8 cellular contexts compared by ENCODE assay signal in the genomic region with DNA sequence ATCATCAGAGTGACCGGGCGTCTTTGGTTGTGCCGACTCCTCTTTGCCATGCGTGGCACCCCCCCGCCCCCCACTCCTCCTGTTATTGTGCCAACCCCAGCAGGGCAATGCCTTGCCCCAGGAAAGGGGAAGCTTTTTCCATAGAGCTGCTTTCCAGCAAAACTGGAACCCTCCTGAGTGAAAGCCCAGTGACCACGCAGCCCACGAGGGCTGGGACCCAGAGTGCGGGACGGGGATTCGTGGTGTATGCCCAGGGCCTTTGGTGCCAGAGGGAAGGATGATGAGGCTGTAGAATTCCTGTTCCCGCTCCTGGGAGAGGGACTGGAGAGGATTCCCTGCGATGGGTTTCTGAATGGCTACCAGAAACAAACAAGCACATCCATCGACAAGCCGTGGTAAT.
DNase-seq lines count a peak whose midpoint lies in the region; ATAC-seq and TF ChIP-seq lines count a peak whose summit lies in the region.

No MANE protein-coding gene starts in this region.

- no peak for DNase-seq in heart left ventricle
- DNase-seq in Right ventricle myocardium superior, result no peak
- DNase-seq in ascending aorta (ENCODE audit: low spot score in 2 of 2), result no peak
- DNase-seq in uterus, result no peak
- DNase-seq in SHP77 treated with DMSO at 0.1 percent for 48 hours (lab: John Stamatoyannopoulos, UW), result no peak
- DNase-seq in AG20443 (ENCODE audit: low spot score), result no peak

- 43 to 56% (median 47%) methylated on average over 14 of the region's 14 CpGs for WGBS in heart left ventricle, 4 donors

- intact Hi-C loops in heart left ventricle (cut with DNase I), result no loop called here
- intact Hi-C loops in Right ventricle myocardium superior (cut with DNase I), result no loop called here
- intact Hi-C loops in ascending aorta (cut with DNase I), result no loop called here
- intact Hi-C loops in uterus (cut with DNase I; ENCODE audit: low total_unique reads), result no loop called here

- TF ChIP-seq CTCF in heart left ventricle (IDR thresholded peaks at IDR 0.05), result no peak
- TF ChIP-seq CTCF in ascending aorta (IDR thresholded peaks at IDR 0.05), result no peak
- no peak for TF ChIP-seq CTCF in uterus (IDR thresholded peaks at IDR 0.05)

- H3K36me3 ChIP-seq in heart left ventricle (no peaks in the 10 kb centered on the region), ascending aorta (no peaks in the 10 kb centered on the region), muscle layer of duodenum (ENCODE audit: control insufficient read depth in 1 of 2, insufficient read depth in 2 of 2, low read length in 2 of 2) (no peaks in the 10 kb centered on the region), uterus (no peaks in the 10 kb centered on the region)

- H3K9me3 ChIP-seq in heart left ventricle, result no peaks in the 10 kb centered on the region
- H3K9me3 ChIP-seq in ascending aorta, result no peaks in the 10 kb centered on the region
- H3K9me3 ChIP-seq in muscle layer of duodenum (ENCODE audit: control insufficient read depth in 1 of 2, low read length in 2 of 2), result no peaks in the 10 kb centered on the region
- H3K9me3 ChIP-seq in uterus, result no peaks in the 10 kb centered on the region

- peak in 1 of 4 donors; percentile 19 for ATAC-seq in heart left ventricle
- no peak for ATAC-seq in Right ventricle myocardium superior (ENCODE audit: poor library complexity)
- ATAC-seq in HG02678 (IDR thresholded peaks at IDR 0.05; ENCODE audit: unreplicated experiment), result no peak

- H3K27ac ChIP-seq in heart left ventricle (peak overlapping the region in 1 of 12 donors; percentile 62), ascending aorta (no peak overlapping the region), muscle layer of duodenum (ENCODE audit: low read length) (no peak overlapping the region), uterus (no peak overlapping the region)

- peak overlapping the region in 9 of 12 donors; percentile 17 to 49 (median 34) for H3K4me3 ChIP-seq in heart left ventricle
- H3K4me3 ChIP-seq in ascending aorta, result peak overlapping the region; percentile 37 to 53
- H3K4me3 ChIP-seq in muscle layer of duodenum (ENCODE audit: low read depth in 1 of 2, low read length in 2 of 2), result peak overlapping the region; percentile 14 to 52
- H3K4me3 ChIP-seq in uterus, result peak overlapping the region; percentile 14 to 19

- H3K27me3 ChIP-seq in heart left ventricle, result no peaks in the 10 kb centered on the region
- no peaks in the 10 kb centered on the region for H3K27me3 ChIP-seq in ascending aorta
- no peaks in the 10 kb centered on the region for H3K27me3 ChIP-seq in muscle layer of duodenum (ENCODE audit: low read depth, low read length)
- no peaks in the 10 kb centered on the region for H3K27me3 ChIP-seq in uterus

- H3K4me1 ChIP-seq in heart left ventricle, result peaks cover 0 to 13% (median 6%) of the 10 kb centered on the region in 12 donors
- H3K4me1 ChIP-seq in ascending aorta, result no peaks in the 10 kb centered on the region
- no peaks in the 10 kb centered on the region for H3K4me1 ChIP-seq in muscle layer of duodenum (ENCODE audit: control insufficient read depth in 1 of 2, insufficient read depth in 2 of 2, low read length in 2 of 2)
- no peaks in the 10 kb centered on the region for H3K4me1 ChIP-seq in uterus

- no peak for TF ChIP-seq POLR2A in heart left ventricle (IDR thresholded peaks at IDR 0.05)
- TF ChIP-seq POLR2A in uterus (IDR thresholded peaks at IDR 0.05), result no peak
